Comparison of ENCODE assay signal across 23 cellular contexts in the genomic region with DNA sequence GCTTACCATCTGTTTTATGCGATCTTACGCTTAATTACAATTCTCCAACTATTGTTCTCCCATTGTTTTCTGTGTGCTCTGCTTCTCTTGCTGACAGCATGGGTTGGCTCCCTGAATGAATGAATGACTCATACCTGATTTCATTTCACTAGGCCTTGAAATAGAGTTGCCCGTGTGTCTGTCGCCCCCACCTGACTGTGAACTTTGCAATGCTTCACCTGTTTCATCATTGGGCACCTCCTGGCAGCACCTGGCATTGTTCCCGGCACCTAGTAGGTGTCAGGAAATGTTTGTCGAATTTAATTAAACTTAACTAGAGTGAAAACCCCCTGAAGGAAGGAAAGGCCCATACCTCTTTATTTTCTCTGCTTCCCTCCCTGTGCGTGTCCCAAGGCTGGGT.
A peak's percentile ranks its signal among the peaks of the same experiment; 100 is the strongest.
DNase-seq lines count a peak whose midpoint lies in the region; ATAC-seq, FAIRE-seq and TF ChIP-seq lines count a peak whose summit lies in the region.
"Had no signal": no experiment of that assay in that cellular context is flagged by ENCODE, and none has a peak within 500 bp of the region (broad histone marks: within the 10 kb centered on the region; RNA-seq: fewer than 3 reads in every experiment).

No MANE protein-coding gene starts in this region.

- intact Hi-C loops in OCI-LY7 (cut with micrococcal nuclease; ENCODE audit: unreplicated experiment) (no loop called here), K562 (cut with micrococcal nuclease) (no loop called here), HepG2 (cut with micrococcal nuclease; ENCODE audit: unreplicated experiment) (no loop called here)

- CTCF ChIA-PET in OCI-LY7 (lab: Charles Lee; ENCODE audit: unreplicated experiment) (no interaction called here), K562 (lab: Yijun Ruan, JAX; ENCODE audit: low intra/inter-chr PET ratio) (no interaction called here), HepG2 (lab: Yijun Ruan, JAX; ENCODE audit: low intra/inter-chr PET ratio, low total read pairs) (no interaction called here)

- under 1% methylated on average over 7 of the region's 7 CpGs for WGBS in K562 (ENCODE audit: insufficient coverage, low coverage, missing lambda C conversion rate)
- 29% methylated on average over 7 of the region's 7 CpGs for WGBS in HepG2 (ENCODE audit: low lambda C conversion rate)

- no peaks in the 10 kb centered on the region for H3K9me1 ChIP-seq in K562 (ENCODE audit: control insufficient read depth, insufficient read depth, low read length)

- H3K9me2 ChIP-seq in OCI-LY7 (ENCODE audit: insufficient read depth, low read length): no peaks in the 10 kb centered on the region

- no peak for ATAC-seq in K562
- no peak for ATAC-seq in HepG2
- ATAC-seq in GM18873 (IDR thresholded peaks at IDR 0.05; ENCODE audit: low FRiP score, unreplicated experiment): no peak
- ATAC-seq: T-helper 17 cell had no signal

- H3K4me2 ChIP-seq in OCI-LY7 (ENCODE audit: low read length) (no peak overlapping the region), K562 (ENCODE audit: insufficient read depth, low read length) (no peak overlapping the region), HepG2 (ENCODE audit: low read depth, low read length) (no peak overlapping the region)

- H3K4me1 ChIP-seq in OCI-LY7 (ENCODE audit: insufficient read depth, low read length, poor library complexity, severe bottlenecking) (no peaks in the 10 kb centered on the region), K562 (replicated peaks in 1 of 2; ENCODE audit: control insufficient read depth in 2 of 2, insufficient read depth in 2 of 2, low read length in 2 of 2) (peaks cover 0 to 3% of the 10 kb centered on the region in 2 experiments; a peak in 1 of 5 replicates), HepG2 (ENCODE audit: insufficient read depth, low read length) (no peaks in the 10 kb centered on the region)

- FAIRE-seq in K562 (lab: Jason Lieb, UNC) (no peak), HepG2 (lab: Jason Lieb, UNC) (no peak)
- FAIRE-seq: D721Med, G401.6, GM12891, GM18507 had no signal

- TF ChIP-seq POLR2A in K562 (conservative IDR thresholded peaks at IDR 0.05) (no peak), HepG2 (IDR thresholded peaks at IDR 0.05; ENCODE audit: insufficient read depth in 1 of 2, low read depth in 2 of 2, low read length in 2 of 2) (no peak)

- no peaks in the 10 kb centered on the region for H3K79me2 ChIP-seq in OCI-LY7 (ENCODE audit: insufficient read depth, low read depth, low read length)
- H3K79me2 ChIP-seq in K562 (ENCODE audit: control insufficient read depth, insufficient read depth, low read length): no peaks in the 10 kb centered on the region
- H3K79me2 ChIP-seq in HepG2 (ENCODE audit: insufficient read depth, low read length): no peaks in the 10 kb centered on the region

- no peaks in the 10 kb centered on the region for H4K20me1 ChIP-seq in OCI-LY7 (ENCODE audit: insufficient read depth, low read length)
- peaks cover 5% of the 10 kb centered on the region; the same call in 1 of the 2 replicates for H4K20me1 ChIP-seq in K562 (replicated peaks; ENCODE audit: control insufficient read depth, insufficient read depth, low read length)
- no peaks in the 10 kb centered on the region for H4K20me1 ChIP-seq in HepG2 (ENCODE audit: insufficient read depth, low read length)

- H3K36me3 ChIP-seq in OCI-LY7 (ENCODE audit: insufficient read depth, low read length) (no peaks in the 10 kb centered on the region), K562 (ENCODE audit: control insufficient read depth, insufficient read depth, low read length) (no peaks in the 10 kb centered on the region), HepG2 (replicated peaks in 1 of 2; ENCODE audit: control insufficient read depth in 1 of 2, insufficient read depth in 2 of 2, low read length in 2 of 2) (no peaks in the 10 kb centered on the region)

- POLR2A ChIA-PET in OCI-LY7 (lab: Charles Lee) (no interaction called here), K562 (lab: Yijun Ruan, JAX) (interaction anchor here (0.5 kb wide), 1 partner anchor 267 kb away, joined by 3 read pairs; no protein-coding TSS in a partner anchor), HepG2 (lab: Yijun Ruan, JAX) (no interaction called here)

- TF ChIP-seq CTCF in OCI-LY7 (conservative IDR thresholded peaks at IDR 0.05; ENCODE audit: low read length) (peak; percentile 30), K562 (IDR thresholded peaks at IDR 0.05 in 2 of 3, conservative IDR thresholded peaks at IDR 0.05 in 1 of 3; ENCODE audit: insufficient read depth in 2 of 3, low read depth in 1 of 3, low read length in 3 of 3) (no peak), HepG2 (CRISPR knock-in tag; IDR thresholded peaks at IDR 0.05) (no peak)

- peak; percentile 44 for DNase-seq in Daoy (ENCODE audit: low read depth)
- DNase-seq in OCI-LY7 (ENCODE audit: low spot score): no peak
- DNase-seq in K562 (ENCODE audit: extremely low read depth in 1 of 4, low spot score in 3 of 4): no peak
- DNase-seq in HepG2 (ENCODE audit: low spot score): no peak
- no peak for DNase-seq in D341Med (ENCODE audit: low spot score)
- no peak for DNase-seq in activated CD4-positive, alpha-beta T cell treated with anti-CD3 and anti-CD28 coated beads for 4 hours
- DNase-seq: AML-193; CD4-positive, CD25-positive, alpha-beta regulatory T cell; DMS79; GOT3; HFFc6; IMR-90; NCI-H1048; NCI-H146; NCI-H510A; NCI-H82; SHP77 treated with DMSO at 0.1 percent for 48 hours; T-helper 17 cell had no signal

- no peak for TF ChIP-seq EP300 in K562 (IDR thresholded peaks at IDR 0.05; ENCODE audit: low read length)
- TF ChIP-seq EP300 in HepG2 (IDR thresholded peaks at IDR 0.05; ENCODE audit: low read depth in 2 of 2, low read length in 2 of 2): no peak
- TF ChIP-seq EP300 in HepG2 (CRISPR knock-in tag; IDR thresholded peaks at IDR 0.05; ENCODE audit: borderline replicate concordance): no peak

- no TSS peak for BruUV-seq in OCI-LY7 (replicated peaks; lab: Mats Ljungman, UMichigan)
- no TSS peak for BruUV-seq in K562 (replicated peaks; lab: Mats Ljungman, UMichigan)
- BruUV-seq in HepG2 (replicated peaks; lab: Mats Ljungman, UMichigan): no TSS peak

- H3K9ac ChIP-seq in K562 (ENCODE audit: insufficient read depth in 1 of 2, low read depth in 2 of 2, low read length in 2 of 2): no peak overlapping the region
- H3K9ac ChIP-seq in HepG2 (ENCODE audit: insufficient read depth, low read depth, low read length): no peak overlapping the region

- no peak overlapping the region for H2AFZ ChIP-seq in OCI-LY7 (ENCODE audit: low read length)
- no peak overlapping the region for H2AFZ ChIP-seq in K562 (ENCODE audit: low read depth, low read length)
- no peak overlapping the region for H2AFZ ChIP-seq in HepG2 (ENCODE audit: low read length)

- no peaks in the 10 kb centered on the region for H3K9me3 ChIP-seq in OCI-LY7 (ENCODE audit: low read length)
- no peaks in the 10 kb centered on the region for H3K9me3 ChIP-seq in K562 (replicated peaks; ENCODE audit: control insufficient read depth, insufficient read depth, low read depth, low read length)
- no peaks in the 10 kb centered on the region for H3K9me3 ChIP-seq in HepG2 (ENCODE audit: low read length)

- in situ Hi-C loops in K562 (cut with MboI) (no loop called here), HepG2 (cut with HindIII; ENCODE audit: extremely low pct_ligation_motif_present, low pct_unique_long_range_greater_than_20kb) (no loop called here)

- H3K27me3 ChIP-seq in K562 (ENCODE audit: control insufficient read depth in 2 of 2, insufficient read depth in 2 of 2, low read length in 2 of 2) (peaks cover 0 to 26% of the 10 kb centered on the region in 2 experiments; a peak in 3 of 5 replicates), HepG2 (ENCODE audit: control insufficient read depth in 1 of 2, insufficient read depth in 2 of 2, low read length in 2 of 2) (peaks cover 4 to 27% of the 10 kb centered on the region in 2 experiments; a peak in 3 of 5 replicates)

- H3K27ac ChIP-seq in OCI-LY7 (ENCODE audit: low read depth, low read length, poor library complexity, severe bottlenecking) (no peak overlapping the region), K562 (ENCODE audit: extremely low read depth, low read depth, low read length) (no peak overlapping the region), HepG2 (ENCODE audit: extremely low read length, insufficient read depth, low read length) (no peak overlapping the region)

- TF ChIP-seq RAD21 in K562 (CRISPR knock-in tag; conservative IDR thresholded peaks at IDR 0.05 in 1 of 2, IDR thresholded peaks at IDR 0.05 in 1 of 2) (no peak), HepG2 (CRISPR knock-in tag; IDR thresholded peaks at IDR 0.05) (no peak)

- H3K4me3 ChIP-seq in OCI-LY7 (ENCODE audit: low read depth, low read length, poor library complexity, severe bottlenecking) (no peak overlapping the region), K562 (no peak overlapping the region), HepG2 (replicated peaks in 1 of 3; ENCODE audit: insufficient read depth in 1 of 3, low read depth in 2 of 3, low read length in 3 of 3) (no peak overlapping the region)

TF ChIP-seq in K562, 482 proteins besides CTCF, POLR2A, EP300 and RAD21:
- TF ChIP-seq ZNF24 (IDR thresholded peaks at IDR 0.05) (peak; percentile 56; the same call in 1 of the 2 replicates), SREBF2 (CRISPR knock-in tag; IDR thresholded peaks at IDR 0.05) (no peak)

TF ChIP-seq in HepG2, 621 proteins besides CTCF, POLR2A, EP300 and RAD21:
- TF ChIP-seq ZNF256 (CRISPR knock-in tag; conservative IDR thresholded peaks at IDR 0.05) (no peak), ZNF24 (IDR thresholded peaks at IDR 0.05) (0 out of 2 replicates have a peak, but pooled peaks have one; percentile 42), FOSL2 (CRISPR knock-in tag; IDR thresholded peaks at IDR 0.05) (0 out of 2 replicates have a peak, but pooled peaks have one; percentile 28), MXD4 (CRISPR knock-in tag; IDR thresholded peaks at IDR 0.05) (no peak)
- TF ChIP-seq, protein P1, sequence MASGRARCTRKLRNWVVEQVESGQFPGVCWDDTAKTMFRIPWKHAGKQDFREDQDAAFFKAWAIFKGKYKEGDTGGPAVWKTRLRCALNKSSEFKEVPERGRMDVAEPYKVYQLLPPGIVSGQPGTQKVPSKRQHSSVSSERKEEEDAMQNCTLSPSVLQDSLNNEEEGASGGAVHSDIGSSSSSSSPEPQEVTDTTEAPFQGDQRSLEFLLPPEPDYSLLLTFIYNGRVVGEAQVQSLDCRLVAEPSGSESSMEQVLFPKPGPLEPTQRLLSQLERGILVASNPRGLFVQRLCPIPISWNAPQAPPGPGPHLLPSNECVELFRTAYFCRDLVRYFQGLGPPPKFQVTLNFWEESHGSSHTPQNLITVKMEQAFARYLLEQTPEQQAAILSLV (CRISPR knock-in tag; IDR thresholded peaks at IDR 0.05; ENCODE audit: borderline replicate concordance): no peak
